8 cellular contexts compared by ENCODE assay signal in the genomic region with DNA sequence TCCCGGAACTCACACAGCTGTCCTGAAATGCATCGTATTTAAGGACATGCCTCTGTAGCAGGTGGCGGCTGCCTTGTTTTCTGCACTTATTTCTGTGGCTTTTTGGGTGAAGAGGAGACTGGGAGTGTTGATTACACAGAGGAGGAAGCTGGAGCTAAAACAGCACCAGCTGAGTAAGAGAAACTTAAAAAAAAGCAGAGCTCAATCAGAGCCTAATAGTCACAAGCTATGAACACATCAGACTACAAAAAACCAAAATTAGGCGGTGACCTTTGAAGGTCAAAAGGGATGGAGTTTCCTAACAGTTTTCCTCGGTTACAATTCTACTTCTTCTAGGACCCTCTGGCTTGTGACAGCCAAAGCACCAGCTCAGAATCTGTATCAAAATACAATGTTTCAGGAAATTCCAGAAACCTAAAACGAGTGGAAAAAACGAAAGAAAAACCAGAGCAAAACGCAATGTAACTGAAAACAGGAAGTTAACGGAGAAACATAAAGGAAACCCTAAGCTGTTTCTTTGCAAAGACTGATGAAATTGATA. TPM values are rescaled to one million over a fixed set of nuclear protein-coding genes. Genes with fewer than 3 reads are reported as not detected.
DNase-seq lines count a peak whose midpoint lies in the region; ATAC-seq and TF ChIP-seq lines count a peak whose summit lies in the region.

No MANE protein-coding gene starts in this region.

- DNase-seq in skeletal muscle cell (ENCODE audit: low read depth) = no peak
- DNase-seq in NCI-H345 (lab: John Stamatoyannopoulos, UW) = no peak
- DNase-seq in occipital lobe (lab: John Stamatoyannopoulos, UW) = no peak

- no peak for TF ChIP-seq CTCF in KMS-11 (conservative IDR thresholded peaks at IDR 0.05; ENCODE audit: low read depth, low read length)

- peaks cover 73% of the 10 kb centered on the region for H3K4me1 ChIP-seq in BLaER1
- H3K4me1 ChIP-seq in KMS-11 (ENCODE audit: low read depth, poor library complexity, severe bottlenecking) = peaks cover 4% of the 10 kb centered on the region

- peak overlapping the region; percentile 85 for H3K27ac ChIP-seq in BLaER1
- peak overlapping the region; percentile 57 for H3K27ac ChIP-seq in KMS-11
- H3K27ac ChIP-seq in cingulate gyrus (ENCODE audit: low read depth, low read length) = peak overlapping the region; percentile 67

- H2AFZ ChIP-seq in KMS-11 (ENCODE audit: low read depth) = no peak overlapping the region

- H3K79me2 ChIP-seq in KMS-11 (ENCODE audit: insufficient read depth, low read depth) = no peaks in the 10 kb centered on the region

- H3K9me3 ChIP-seq in BLaER1 = peaks cover 37% of the 10 kb centered on the region

- H3K36me3 ChIP-seq in BLaER1 = peaks cover 75% of the 10 kb centered on the region
- no peaks in the 10 kb centered on the region for H3K36me3 ChIP-seq in KMS-11 (ENCODE audit: insufficient read depth)

- H4K20me1 ChIP-seq in BLaER1 = peaks cover 100% of the 10 kb centered on the region
- no peaks in the 10 kb centered on the region for H4K20me1 ChIP-seq in KMS-11 (ENCODE audit: insufficient read depth)

- no peaks in the 10 kb centered on the region for H3K27me3 ChIP-seq in BLaER1
- no peaks in the 10 kb centered on the region for H3K27me3 ChIP-seq in KMS-11 (ENCODE audit: insufficient read depth, low read depth)

- peak overlapping the region; percentile 62 for H3K4me3 ChIP-seq in BLaER1
- H3K4me3 ChIP-seq in KMS-11 (IDR thresholded peaks at IDR 0.05; ENCODE audit: insufficient read depth, low read depth, low read length) = no peak overlapping the region
- peak overlapping the region; percentile 21 for H3K4me3 ChIP-seq in skeletal muscle cell (ENCODE audit: low read depth, low read length)

- H3K4me2 ChIP-seq in BLaER1 (peak overlapping the region; percentile 89), KMS-11 (peak overlapping the region; percentile 17; the same call in 1 of the 2 replicates)

- ATAC-seq in GM19452 (IDR thresholded peaks at IDR 0.05; ENCODE audit: unreplicated experiment) (peak; percentile 67), HG03469 (IDR thresholded peaks at IDR 0.05; ENCODE audit: unreplicated experiment) (no peak)

- H3K9ac ChIP-seq in BLaER1 (peak overlapping the region; percentile 81), KMS-11 (no peak overlapping the region; the same call in 1 of the 2 replicates)

RNA-seq across cellular contexts. Expression of a gene that starts 13.5 kb away (rescaled TPM):
- total RNA-seq in occipital lobe = 16.4 TPM
